In the genomic region with DNA sequence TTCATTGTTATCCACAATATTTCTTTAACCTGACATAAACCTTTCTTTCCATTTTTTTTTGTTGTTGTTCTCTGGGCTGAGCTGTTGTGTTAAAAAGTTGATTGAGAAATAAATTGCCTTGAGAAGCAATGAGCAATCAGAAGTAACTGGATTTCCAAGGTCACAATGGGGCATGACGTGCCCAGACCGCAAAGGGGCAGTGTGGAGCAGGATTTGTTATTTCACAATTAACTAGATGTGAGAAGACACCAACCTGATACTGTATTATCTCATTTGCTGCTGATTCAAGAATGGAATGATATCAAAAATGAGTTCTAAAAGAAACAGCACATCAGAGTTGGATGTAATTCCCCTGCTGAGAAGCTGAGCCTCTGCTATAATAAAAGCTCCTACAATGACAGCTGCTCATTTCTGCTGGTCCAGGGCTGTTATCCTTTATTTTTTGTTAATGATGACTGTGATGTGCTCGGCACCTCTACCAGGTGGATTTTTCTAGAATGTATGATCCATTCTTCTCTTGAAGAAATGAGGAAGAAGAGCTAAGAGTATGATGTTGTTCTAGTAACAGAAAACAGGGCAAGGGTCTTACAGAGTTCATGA, we compare ENCODE assay signal across 8 cellular contexts. TPM values are rescaled to one million over a fixed set of nuclear protein-coding genes. Genes with fewer than 3 reads are reported as not detected.
DNase-seq lines count a peak whose midpoint lies in the region; ATAC-seq, FAIRE-seq and TF ChIP-seq lines count a peak whose summit lies in the region.

No MANE protein-coding gene starts in this region.

- H3K4me2 ChIP-seq in A549, result no peak overlapping the region

- 30% methylated on average over 3 of the region's 3 CpGs for WGBS in A549 (ENCODE audit: missing lambda C conversion rate)
- 20 to 32% methylated on average over 3 of the region's 3 CpGs for WGBS in sigmoid colon, 2 donors

- TF ChIP-seq EP300 in A549 (IDR thresholded peaks at IDR 0.05), result no peak
- no peak for TF ChIP-seq EP300 in sigmoid colon (IDR thresholded peaks at IDR 0.05)

- TF ChIP-seq CTCF in A549 (IDR thresholded peaks at IDR 0.05) (peak; percentile 43; the same call in 2 of the 3 replicates), cardiac fibroblast (IDR thresholded peaks at IDR 0.05; ENCODE audit: low read depth, low read length) (peak; percentile 70), sigmoid colon (IDR thresholded peaks at IDR 0.05) (peak in 1 of 4 experiments; percentile 10)

- H3K9me3 ChIP-seq in A549, result no peaks in the 10 kb centered on the region
- no peaks in the 10 kb centered on the region for H3K9me3 ChIP-seq in sigmoid colon

- no peak overlapping the region for H3K27ac ChIP-seq in A549
- no peak overlapping the region for H3K27ac ChIP-seq in sigmoid colon

- TF ChIP-seq RAD21 in A549 (conservative IDR thresholded peaks at IDR 0.05 in 1 of 2, IDR thresholded peaks at IDR 0.05 in 1 of 2), result peak; percentile 32 to 53; a peak in 3 of 5 replicates

- POLR2A ChIA-PET in A549 (lab: Yijun Ruan, JAX), result no interaction called here

- H3K4me3 ChIP-seq in A549 (no peak overlapping the region), cardiac fibroblast (replicated peaks in 1 of 2; ENCODE audit: low read depth in 2 of 2, low read length in 2 of 2) (no peak overlapping the region), sigmoid colon (no peak overlapping the region)

- FAIRE-seq in A549 (lab: Jason Lieb, UNC), result no peak

- no peak for TF ChIP-seq POLR2A in A549 (IDR thresholded peaks at IDR 0.05; ENCODE audit: low read length)
- TF ChIP-seq POLR2A in sigmoid colon (IDR thresholded peaks at IDR 0.05), result no peak

- intact Hi-C loops in sigmoid colon (cut with DNase I), result no loop called here

- peak; percentile 4 to 53 for DNase-seq in A549 (ENCODE audit: low read depth in 1 of 2, low spot score in 1 of 2)
- peak; percentile 14 for DNase-seq in ELF-1 (ENCODE audit: low read depth, low spot score)
- DNase-seq in NCI-H146 (lab: John Stamatoyannopoulos, UW), result peak; percentile 46
- DNase-seq in cardiac fibroblast (ENCODE audit: low read depth in 2 of 2), result peak; percentile 45 to 62
- DNase-seq in mucosa of gallbladder (ENCODE audit: low spot score), result peak; percentile 19
- DNase-seq in sigmoid colon, result no peak

- CTCF ChIA-PET in A549 (lab: Yijun Ruan, JAX), result interaction anchor here (0.7 to 2.8 kb wide), 8 partner anchors 11 to 938 kb away, joined by 3 to 7 read pairs (median 3); no protein-coding TSS in a partner anchor

- H3K36me3 ChIP-seq in sigmoid colon, result no peaks in the 10 kb centered on the region

- 0 out of 3 replicates have a peak, but pooled peaks cover 3% of the 10 kb centered on the region for H3K4me1 ChIP-seq in A549
- no peaks in the 10 kb centered on the region for H3K4me1 ChIP-seq in sigmoid colon

- ATAC-seq in A549 (peak; percentile 59 to 66; a peak in 5 of 6 replicates), GM18868 (IDR thresholded peaks at IDR 0.05; ENCODE audit: unreplicated experiment) (no peak), HG03039 (IDR thresholded peaks at IDR 0.05; ENCODE audit: unreplicated experiment) (no peak)

- H3K27me3 ChIP-seq in sigmoid colon, result no peaks in the 10 kb centered on the region

TF ChIP-seq in A549, 52 proteins besides CTCF, POLR2A, EP300 and RAD21:
- TF ChIP-seq PHF8 (IDR thresholded peaks at IDR 0.05; ENCODE audit: borderline replicate concordance, low read depth) (no peak), FOXS1 (CRISPR knock-in tag; IDR thresholded peaks at IDR 0.05) (no peak), ZFP36 (IDR thresholded peaks at IDR 0.05; ENCODE audit: borderline replicate concordance, partially characterized antibody) (no peak), HOXA7 (CRISPR knock-in tag; IDR thresholded peaks at IDR 0.05) (no peak), CEBPB (IDR thresholded peaks at IDR 0.05) (peak; percentile 8 to 63; a peak in 2 of 4 replicates), HOXB13 (CRISPR knock-in tag; IDR thresholded peaks at IDR 0.05; ENCODE audit: low read depth) (no peak), MAFK (IDR thresholded peaks at IDR 0.05; ENCODE audit: partially characterized antibody) (no peak), KDM1A (IDR thresholded peaks at IDR 0.05; ENCODE audit: low read depth) (no peak), KDM5A (IDR thresholded peaks at IDR 0.05) (no peak), EHF (CRISPR knock-in tag; IDR thresholded peaks at IDR 0.05) (no peak), RARB (CRISPR knock-in tag; IDR thresholded peaks at IDR 0.05) (no peak), SMC3 (IDR thresholded peaks at IDR 0.05) (peak; percentile 51)
- TF ChIP-seq, protein P1, sequence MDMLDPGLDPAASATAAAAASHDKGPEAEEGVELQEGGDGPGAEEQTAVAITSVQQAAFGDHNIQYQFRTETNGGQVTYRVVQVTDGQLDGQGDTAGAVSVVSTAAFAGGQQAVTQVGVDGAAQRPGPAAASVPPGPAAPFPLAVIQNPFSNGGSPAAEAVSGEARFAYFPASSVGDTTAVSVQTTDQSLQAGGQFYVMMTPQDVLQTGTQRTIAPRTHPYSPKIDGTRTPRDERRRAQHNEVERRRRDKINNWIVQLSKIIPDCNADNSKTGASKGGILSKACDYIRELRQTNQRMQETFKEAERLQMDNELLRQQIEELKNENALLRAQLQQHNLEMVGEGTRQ (IDR thresholded peaks at IDR 0.05), result no peak
- TF ChIP-seq, protein P2, sequence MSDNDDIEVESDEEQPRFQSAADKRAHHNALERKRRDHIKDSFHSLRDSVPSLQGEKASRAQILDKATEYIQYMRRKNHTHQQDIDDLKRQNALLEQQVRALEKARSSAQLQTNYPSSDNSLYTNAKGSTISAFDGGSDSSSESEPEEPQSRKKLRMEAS (IDR thresholded peaks at IDR 0.05), result no peak

RNA-seq across cellular contexts. Expression of a gene that starts 28.1 kb away (rescaled TPM):
- polyA plus RNA-seq in A549 (2011; rRNA removed), result 8.7 and 10.6 TPM in 2 replicates
- polyA plus RNA-seq in A549 (2012; cell fraction: cytosol; rRNA removed), result 3.3 and 3.7 TPM in 2 replicates
- 2.8 and 2.9 TPM in 2 replicates for polyA plus RNA-seq in A549 (2012; cell fraction: nucleus; rRNA removed)
- 3.5 to 4.2 TPM (median 3.6 TPM) in 3 replicates for polyA plus RNA-seq in A549 (2017; fragmentation: RNase III; extraction: RNeasy Plus Mini Kit Qiagen cat#74134 plus additional on column Dnase treatment)
- polyA minus RNA-seq in A549 (2011; rRNA and poly(A)+ RNA removed), result 17.3 and 21.5 TPM in 2 replicates
- total RNA-seq in mucosa of gallbladder, result 0.20 TPM
- under 1 TPM in 3 of 4 donors, not detected in 1; 0.33 to 0.71 (median 0.54) TPM for total RNA-seq in sigmoid colon
- 1 to 10 TPM in 1 of 3 donors, under 1 TPM in 1, not detected in 1; 0.23 to 1.1 TPM for polyA plus RNA-seq in sigmoid colon

Comparison
In these comparisons a context has a peak if more than half of its experiments do, and no peak if none do; other contexts are left out.
1. ATAC-seq: peak in A549 (2 of 2); none in GM18868 (single experiment) and HG03039 (single experiment).